Comparison of ENCODE assay signal across 1 cellular context in the genomic region with DNA sequence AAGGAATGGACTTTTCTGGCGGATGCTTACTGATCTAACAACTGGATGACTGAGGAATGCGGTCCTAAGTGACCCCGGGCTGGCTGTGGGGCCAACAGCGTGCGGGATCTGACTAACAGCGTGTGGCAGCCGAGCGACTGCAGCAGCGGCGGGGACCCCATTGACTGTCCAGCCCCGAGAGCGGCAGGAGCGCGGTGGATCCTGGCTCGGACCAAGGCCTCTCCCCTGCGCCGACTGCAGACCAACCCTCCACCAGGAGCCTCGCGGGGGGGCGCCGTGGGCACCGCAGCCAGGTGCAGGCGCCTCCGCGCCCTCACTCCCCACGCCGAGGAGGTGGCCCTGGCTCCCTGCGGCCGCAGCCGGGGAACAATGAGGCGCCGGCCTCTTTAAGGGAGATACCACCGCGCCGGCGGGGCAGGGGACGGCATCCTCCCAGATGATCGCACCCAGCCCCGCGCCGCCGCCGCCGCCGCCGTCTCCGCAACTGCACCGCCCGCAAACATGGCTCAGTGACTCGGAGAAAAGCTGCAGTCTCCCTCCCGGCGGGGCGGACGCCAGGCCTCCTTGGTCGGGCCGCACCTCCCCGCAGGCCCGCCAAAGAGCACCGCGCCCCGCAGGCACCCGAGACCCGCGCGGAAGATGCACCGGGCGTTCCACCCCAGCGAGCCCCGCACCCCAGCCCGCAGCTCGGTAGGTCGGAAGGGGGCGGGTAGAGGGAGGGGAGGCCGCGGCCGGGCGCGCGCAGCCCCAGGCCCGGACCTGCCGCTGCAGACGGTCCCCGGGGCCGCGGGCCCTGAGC.
A peak's percentile ranks its signal among the peaks of the same experiment; 100 is the strongest.
TF ChIP-seq lines count a peak whose summit lies in the region.

No MANE protein-coding gene starts in this region.

TF ChIP-seq in K562, 482 proteins besides CTCF, POLR2A, EP300 and RAD21 (continues in another document):
- TF ChIP-seq MCM3 (IDR thresholded peaks at IDR 0.05) (no peak), ZNF143 (CRISPR knock-in tag; IDR thresholded peaks at IDR 0.05) (no peak), ZNF764 (CRISPR knock-in tag; IDR thresholded peaks at IDR 0.05; ENCODE audit: low read depth) (no peak), RBM34 (IDR thresholded peaks at IDR 0.05; ENCODE audit: borderline replicate concordance, insufficient read depth, low read length) (peak; percentile 73; the same call in 1 of the 2 replicates), ZNF282 (CRISPR knock-in tag; IDR thresholded peaks at IDR 0.05) (no peak), ZNF717 (CRISPR knock-in tag; IDR thresholded peaks at IDR 0.05) (no peak), POLR2AphosphoS2 (IDR thresholded peaks at IDR 0.05; ENCODE audit: low read length) (no peak), NR2C2 (CRISPR knock-in tag; IDR thresholded peaks at IDR 0.05) (no peak), NR2C2 (tag; IDR thresholded peaks at IDR 0.05) (peak; percentile 63; the same call in 1 of the 2 replicates), MYNN (IDR thresholded peaks at IDR 0.05) (no peak), MYNN (CRISPR knock-in tag; IDR thresholded peaks at IDR 0.05) (no peak), TCF3 (CRISPR knock-in tag; IDR thresholded peaks at IDR 0.05) (no peak; the same call in 1 of the 2 replicates), MAFK (IDR thresholded peaks at IDR 0.05; ENCODE audit: low read length) (no peak), VEZF1 (CRISPR knock-in tag; IDR thresholded peaks at IDR 0.05) (peak; percentile 92), CLOCK (CRISPR knock-in tag; IDR thresholded peaks at IDR 0.05; ENCODE audit: borderline replicate concordance) (no peak), ZNF134 (CRISPR knock-in tag; conservative IDR thresholded peaks at IDR 0.05) (no peak), CHD4 (IDR thresholded peaks at IDR 0.05; ENCODE audit: insufficient read depth, insufficient replicate concordance, low read depth, low read length, poor library complexity, severe bottlenecking) (no peak), HDAC6 (IDR thresholded peaks at IDR 0.05; ENCODE audit: low read depth, low read length) (no peak), FOXM1 (IDR thresholded peaks at IDR 0.05; ENCODE audit: low read depth) (no peak), FOXM1 (CRISPR knock-in tag; IDR thresholded peaks at IDR 0.05; ENCODE audit: low read depth) (0 out of 2 replicates have a peak, but pooled peaks have one; percentile 17), ASH1L (IDR thresholded peaks at IDR 0.05; ENCODE audit: borderline replicate concordance, low read depth, partially characterized antibody) (no peak), KDM1A (IDR thresholded peaks at IDR 0.05) (no peak), SRSF7 (optimal IDR thresholded peaks at IDR 0.05; ENCODE audit: low read depth, low read length) (peak; percentile 26), NELFE (IDR thresholded peaks at IDR 0.05; ENCODE audit: insufficient read depth, insufficient read length) (no peak), PTBP1 (IDR thresholded peaks at IDR 0.05; ENCODE audit: low read depth, low read length) (0 out of 2 replicates have a peak, but pooled peaks have one; percentile 22), ZNF224 (CRISPR knock-in tag; IDR thresholded peaks at IDR 0.05) (no peak), ZNF77 (CRISPR knock-in tag; IDR thresholded peaks at IDR 0.05) (no peak), BRD9 (IDR thresholded peaks at IDR 0.05; ENCODE audit: low read depth, partially characterized antibody) (no peak), PATZ1 (CRISPR knock-in tag; IDR thresholded peaks at IDR 0.05; ENCODE audit: borderline replicate concordance) (no peak), PHB2 (IDR thresholded peaks at IDR 0.05; ENCODE audit: low read depth) (no peak), SMAD4 (CRISPR knock-in tag; conservative IDR thresholded peaks at IDR 0.05) (peak; percentile 45), ZZZ3 (IDR thresholded peaks at IDR 0.05) (no peak), STAG1 (CRISPR knock-in tag; IDR thresholded peaks at IDR 0.05; ENCODE audit: borderline replicate concordance) (peak; percentile 25; the same call in 1 of the 2 replicates)
- TF ChIP-seq, protein P1, sequence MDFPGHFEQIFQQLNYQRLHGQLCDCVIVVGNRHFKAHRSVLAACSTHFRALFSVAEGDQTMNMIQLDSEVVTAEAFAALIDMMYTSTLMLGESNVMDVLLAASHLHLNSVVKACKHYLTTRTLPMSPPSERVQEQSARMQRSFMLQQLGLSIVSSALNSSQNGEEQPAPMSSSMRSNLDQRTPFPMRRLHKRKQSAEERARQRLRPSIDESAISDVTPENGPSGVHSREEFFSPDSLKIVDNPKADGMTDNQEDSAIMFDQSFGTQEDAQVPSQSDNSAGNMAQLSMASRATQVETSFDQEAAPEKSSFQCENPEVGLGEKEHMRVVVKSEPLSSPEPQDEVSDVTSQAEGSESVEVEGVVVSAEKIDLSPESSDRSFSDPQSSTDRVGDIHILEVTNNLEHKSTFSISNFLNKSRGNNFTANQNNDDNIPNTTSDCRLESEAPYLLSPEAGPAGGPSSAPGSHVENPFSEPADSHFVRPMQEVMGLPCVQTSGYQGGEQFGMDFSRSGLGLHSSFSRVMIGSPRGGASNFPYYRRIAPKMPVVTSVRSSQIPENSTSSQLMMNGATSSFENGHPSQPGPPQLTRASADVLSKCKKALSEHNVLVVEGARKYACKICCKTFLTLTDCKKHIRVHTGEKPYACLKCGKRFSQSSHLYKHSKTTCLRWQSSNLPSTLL (IDR thresholded peaks at IDR 0.05) = no peak
- TF ChIP-seq, protein P2, sequence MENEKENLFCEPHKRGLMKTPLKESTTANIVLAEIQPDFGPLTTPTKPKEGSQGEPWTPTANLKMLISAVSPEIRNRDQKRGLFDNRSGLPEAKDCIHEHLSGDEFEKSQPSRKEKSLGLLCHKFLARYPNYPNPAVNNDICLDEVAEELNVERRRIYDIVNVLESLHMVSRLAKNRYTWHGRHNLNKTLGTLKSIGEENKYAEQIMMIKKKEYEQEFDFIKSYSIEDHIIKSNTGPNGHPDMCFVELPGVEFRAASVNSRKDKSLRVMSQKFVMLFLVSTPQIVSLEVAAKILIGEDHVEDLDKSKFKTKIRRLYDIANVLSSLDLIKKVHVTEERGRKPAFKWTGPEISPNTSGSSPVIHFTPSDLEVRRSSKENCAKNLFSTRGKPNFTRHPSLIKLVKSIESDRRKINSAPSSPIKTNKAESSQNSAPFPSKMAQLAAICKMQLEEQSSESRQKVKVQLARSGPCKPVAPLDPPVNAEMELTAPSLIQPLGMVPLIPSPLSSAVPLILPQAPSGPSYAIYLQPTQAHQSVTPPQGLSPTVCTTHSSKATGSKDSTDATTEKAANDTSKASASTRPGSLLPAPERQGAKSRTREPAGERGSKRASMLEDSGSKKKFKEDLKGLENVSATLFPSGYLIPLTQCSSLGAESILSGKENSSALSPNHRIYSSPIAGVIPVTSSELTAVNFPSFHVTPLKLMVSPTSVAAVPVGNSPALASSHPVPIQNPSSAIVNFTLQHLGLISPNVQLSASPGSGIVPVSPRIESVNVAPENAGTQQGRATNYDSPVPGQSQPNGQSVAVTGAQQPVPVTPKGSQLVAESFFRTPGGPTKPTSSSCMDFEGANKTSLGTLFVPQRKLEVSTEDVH (IDR thresholded peaks at IDR 0.05; ENCODE audit: low read depth, partially characterized antibody) = no peak
- TF ChIP-seq, protein P3, sequence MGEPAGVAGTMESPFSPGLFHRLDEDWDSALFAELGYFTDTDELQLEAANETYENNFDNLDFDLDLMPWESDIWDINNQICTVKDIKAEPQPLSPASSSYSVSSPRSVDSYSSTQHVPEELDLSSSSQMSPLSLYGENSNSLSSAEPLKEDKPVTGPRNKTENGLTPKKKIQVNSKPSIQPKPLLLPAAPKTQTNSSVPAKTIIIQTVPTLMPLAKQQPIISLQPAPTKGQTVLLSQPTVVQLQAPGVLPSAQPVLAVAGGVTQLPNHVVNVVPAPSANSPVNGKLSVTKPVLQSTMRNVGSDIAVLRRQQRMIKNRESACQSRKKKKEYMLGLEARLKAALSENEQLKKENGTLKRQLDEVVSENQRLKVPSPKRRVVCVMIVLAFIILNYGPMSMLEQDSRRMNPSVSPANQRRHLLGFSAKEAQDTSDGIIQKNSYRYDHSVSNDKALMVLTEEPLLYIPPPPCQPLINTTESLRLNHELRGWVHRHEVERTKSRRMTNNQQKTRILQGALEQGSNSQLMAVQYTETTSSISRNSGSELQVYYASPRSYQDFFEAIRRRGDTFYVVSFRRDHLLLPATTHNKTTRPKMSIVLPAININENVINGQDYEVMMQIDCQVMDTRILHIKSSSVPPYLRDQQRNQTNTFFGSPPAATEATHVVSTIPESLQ (CRISPR knock-in tag; IDR thresholded peaks at IDR 0.05) = peak; percentile 27; the same call in 1 of the 2 replicates
- TF ChIP-seq, protein P4, sequence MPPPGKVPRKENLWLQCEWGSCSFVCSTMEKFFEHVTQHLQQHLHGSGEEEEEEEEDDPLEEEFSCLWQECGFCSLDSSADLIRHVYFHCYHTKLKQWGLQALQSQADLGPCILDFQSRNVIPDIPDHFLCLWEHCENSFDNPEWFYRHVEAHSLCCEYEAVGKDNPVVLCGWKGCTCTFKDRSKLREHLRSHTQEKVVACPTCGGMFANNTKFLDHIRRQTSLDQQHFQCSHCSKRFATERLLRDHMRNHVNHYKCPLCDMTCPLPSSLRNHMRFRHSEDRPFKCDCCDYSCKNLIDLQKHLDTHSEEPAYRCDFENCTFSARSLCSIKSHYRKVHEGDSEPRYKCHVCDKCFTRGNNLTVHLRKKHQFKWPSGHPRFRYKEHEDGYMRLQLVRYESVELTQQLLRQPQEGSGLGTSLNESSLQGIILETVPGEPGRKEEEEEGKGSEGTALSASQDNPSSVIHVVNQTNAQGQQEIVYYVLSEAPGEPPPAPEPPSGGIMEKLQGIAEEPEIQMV (tag; conservative IDR thresholded peaks at IDR 0.05; ENCODE audit: low read depth) = no peak
- TF ChIP-seq, protein P5, sequence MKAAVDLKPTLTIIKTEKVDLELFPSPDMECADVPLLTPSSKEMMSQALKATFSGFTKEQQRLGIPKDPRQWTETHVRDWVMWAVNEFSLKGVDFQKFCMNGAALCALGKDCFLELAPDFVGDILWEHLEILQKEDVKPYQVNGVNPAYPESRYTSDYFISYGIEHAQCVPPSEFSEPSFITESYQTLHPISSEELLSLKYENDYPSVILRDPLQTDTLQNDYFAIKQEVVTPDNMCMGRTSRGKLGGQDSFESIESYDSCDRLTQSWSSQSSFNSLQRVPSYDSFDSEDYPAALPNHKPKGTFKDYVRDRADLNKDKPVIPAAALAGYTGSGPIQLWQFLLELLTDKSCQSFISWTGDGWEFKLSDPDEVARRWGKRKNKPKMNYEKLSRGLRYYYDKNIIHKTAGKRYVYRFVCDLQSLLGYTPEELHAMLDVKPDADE (conservative IDR thresholded peaks at IDR 0.05; ENCODE audit: control insufficient read depth, low read depth, low read length) = peak; percentile 48; the same call in 1 of the 2 replicates
- TF ChIP-seq, protein P6, sequence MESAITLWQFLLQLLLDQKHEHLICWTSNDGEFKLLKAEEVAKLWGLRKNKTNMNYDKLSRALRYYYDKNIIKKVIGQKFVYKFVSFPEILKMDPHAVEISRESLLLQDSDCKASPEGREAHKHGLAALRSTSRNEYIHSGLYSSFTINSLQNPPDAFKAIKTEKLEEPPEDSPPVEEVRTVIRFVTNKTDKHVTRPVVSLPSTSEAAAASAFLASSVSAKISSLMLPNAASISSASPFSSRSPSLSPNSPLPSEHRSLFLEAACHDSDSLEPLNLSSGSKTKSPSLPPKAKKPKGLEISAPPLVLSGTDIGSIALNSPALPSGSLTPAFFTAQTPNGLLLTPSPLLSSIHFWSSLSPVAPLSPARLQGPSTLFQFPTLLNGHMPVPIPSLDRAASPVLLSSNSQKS (CRISPR knock-in tag; IDR thresholded peaks at IDR 0.05) = no peak
